ENCODE assay signal across 2 cellular contexts in the genomic region with DNA sequence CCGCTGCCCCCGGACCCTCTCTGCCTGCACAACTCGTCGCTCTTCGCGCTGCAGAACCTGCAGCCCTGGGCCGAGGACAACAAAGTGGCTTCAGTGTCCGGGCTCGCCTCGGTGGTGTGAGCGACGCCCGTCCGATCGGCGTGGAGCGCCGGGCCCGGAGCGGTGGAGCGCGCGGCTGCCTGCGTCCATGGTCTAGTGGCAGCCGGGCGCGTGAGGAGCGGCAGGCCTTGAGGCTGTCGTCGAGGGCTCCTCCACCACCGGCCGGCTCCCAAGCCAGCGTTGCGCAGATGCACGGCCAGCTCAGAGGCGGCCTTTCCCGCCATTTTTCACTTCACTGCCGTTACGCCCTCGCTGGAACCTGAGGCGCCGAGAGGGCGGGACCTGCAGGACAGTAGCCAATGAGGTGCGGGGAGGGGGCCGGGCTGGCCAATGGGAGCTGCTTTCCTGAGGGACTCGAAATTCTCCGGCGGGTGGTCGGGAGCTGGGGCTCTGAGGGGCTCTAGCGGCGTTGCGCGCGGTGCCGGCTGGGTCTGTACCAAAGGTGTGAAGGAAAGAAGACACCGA.
TF ChIP-seq lines count a peak whose summit lies in the region.

No MANE protein-coding gene starts in this region.

TF ChIP-seq in GM23338, 12 proteins besides CTCF, POLR2A, EP300 and RAD21:
- peak; percentile 71 for TF ChIP-seq EZH2phosphoT487 (IDR thresholded peaks at IDR 0.05; ENCODE audit: unreplicated experiment)
- no peak for TF ChIP-seq JUNB (IDR thresholded peaks at IDR 0.05; ENCODE audit: unreplicated experiment)
- TF ChIP-seq, protein P1, sequence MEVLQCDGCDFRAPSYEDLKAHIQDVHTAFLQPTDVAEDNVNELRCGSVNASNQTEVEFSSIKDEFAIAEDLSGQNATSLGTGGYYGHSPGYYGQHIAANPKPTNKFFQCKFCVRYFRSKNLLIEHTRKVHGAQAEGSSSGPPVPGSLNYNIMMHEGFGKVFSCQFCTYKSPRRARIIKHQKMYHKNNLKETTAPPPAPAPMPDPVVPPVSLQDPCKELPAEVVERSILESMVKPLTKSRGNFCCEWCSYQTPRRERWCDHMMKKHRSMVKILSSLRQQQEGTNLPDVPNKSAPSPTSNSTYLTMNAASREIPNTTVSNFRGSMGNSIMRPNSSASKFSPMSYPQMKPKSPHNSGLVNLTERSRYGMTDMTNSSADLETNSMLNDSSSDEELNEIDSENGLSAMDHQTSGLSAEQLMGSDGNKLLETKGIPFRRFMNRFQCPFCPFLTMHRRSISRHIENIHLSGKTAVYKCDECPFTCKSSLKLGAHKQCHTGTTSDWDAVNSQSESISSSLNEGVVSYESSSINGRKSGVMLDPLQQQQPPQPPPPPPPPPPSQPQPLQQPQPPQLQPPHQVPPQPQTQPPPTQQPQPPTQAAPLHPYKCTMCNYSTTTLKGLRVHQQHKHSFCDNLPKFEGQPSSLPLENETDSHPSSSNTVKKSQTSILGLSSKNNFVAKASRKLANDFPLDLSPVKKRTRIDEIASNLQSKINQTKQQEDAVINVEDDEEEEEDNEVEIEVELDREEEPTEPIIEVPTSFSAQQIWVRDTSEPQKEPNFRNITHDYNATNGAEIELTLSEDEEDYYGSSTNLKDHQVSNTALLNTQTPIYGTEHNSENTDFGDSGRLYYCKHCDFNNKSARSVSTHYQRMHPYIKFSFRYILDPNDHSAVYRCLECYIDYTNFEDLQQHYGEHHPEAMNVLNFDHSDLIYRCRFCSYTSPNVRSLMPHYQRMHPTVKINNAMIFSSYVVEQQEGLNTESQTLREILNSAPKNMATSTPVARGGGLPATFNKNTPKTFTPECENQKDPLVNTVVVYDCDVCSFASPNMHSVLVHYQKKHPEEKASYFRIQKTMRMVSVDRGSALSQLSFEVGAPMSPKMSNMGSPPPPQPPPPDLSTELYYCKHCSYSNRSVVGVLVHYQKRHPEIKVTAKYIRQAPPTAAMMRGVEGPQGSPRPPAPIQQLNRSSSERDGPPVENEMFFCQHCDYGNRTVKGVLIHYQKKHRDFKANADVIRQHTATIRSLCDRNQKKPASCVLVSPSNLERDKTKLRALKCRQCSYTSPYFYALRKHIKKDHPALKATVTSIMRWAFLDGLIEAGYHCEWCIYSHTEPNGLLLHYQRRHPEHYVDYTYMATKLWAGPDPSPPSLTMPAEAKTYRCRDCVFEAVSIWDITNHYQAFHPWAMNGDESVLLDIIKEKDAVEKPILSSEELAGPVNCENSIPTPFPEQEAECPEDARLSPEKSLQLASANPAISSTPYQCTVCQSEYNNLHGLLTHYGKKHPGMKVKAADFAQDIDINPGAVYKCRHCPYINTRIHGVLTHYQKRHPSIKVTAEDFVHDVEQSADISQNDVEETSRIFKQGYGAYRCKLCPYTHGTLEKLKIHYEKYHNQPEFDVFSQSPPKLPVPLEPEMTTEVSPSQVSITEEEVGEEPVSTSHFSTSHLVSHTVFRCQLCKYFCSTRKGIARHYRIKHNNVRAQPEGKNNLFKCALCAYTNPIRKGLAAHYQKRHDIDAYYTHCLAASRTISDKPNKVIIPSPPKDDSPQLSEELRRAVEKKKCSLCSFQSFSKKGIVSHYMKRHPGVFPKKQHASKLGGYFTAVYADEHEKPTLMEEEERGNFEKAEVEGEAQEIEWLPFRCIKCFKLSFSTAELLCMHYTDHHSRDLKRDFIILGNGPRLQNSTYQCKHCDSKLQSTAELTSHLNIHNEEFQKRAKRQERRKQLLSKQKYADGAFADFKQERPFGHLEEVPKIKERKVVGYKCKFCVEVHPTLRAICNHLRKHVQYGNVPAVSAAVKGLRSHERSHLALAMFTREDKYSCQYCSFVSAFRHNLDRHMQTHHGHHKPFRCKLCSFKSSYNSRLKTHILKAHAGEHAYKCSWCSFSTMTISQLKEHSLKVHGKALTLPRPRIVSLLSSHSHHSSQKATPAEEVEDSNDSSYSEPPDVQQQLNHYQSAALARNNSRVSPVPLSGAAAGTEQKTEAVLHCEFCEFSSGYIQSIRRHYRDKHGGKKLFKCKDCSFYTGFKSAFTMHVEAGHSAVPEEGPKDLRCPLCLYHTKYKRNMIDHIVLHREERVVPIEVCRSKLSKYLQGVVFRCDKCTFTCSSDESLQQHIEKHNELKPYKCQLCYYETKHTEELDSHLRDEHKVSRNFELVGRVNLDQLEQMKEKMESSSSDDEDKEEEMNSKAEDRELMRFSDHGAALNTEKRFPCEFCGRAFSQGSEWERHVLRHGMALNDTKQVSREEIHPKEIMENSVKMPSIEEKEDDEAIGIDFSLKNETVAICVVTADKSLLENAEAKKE (CRISPR knock-in tag; IDR thresholded peaks at IDR 0.05): no peak
- no peak for TF ChIP-seq ZNF331 (CRISPR knock-in tag; IDR thresholded peaks at IDR 0.05; ENCODE audit: low read depth)
- TF ChIP-seq ZNF114 (CRISPR knock-in tag; IDR thresholded peaks at IDR 0.05): no peak
- TF ChIP-seq CREB1 (CRISPR knock-in tag; IDR thresholded peaks at IDR 0.05; ENCODE audit: low read depth): peak; percentile 16; the same call in 1 of the 2 replicates

TF ChIP-seq in H1, 55 proteins besides CTCF, POLR2A, EP300 and RAD21:
- TF ChIP-seq BACH1 (IDR thresholded peaks at IDR 0.05; ENCODE audit: low read length) (no peak), BCL11A (IDR thresholded peaks at IDR 0.05; ENCODE audit: low read depth in 2 of 2, low read length in 2 of 2) (no peak), YY1 (IDR thresholded peaks at IDR 0.05; ENCODE audit: low read depth, low read length) (peak; percentile 24; the same call in 1 of the 2 replicates), RFX5 (IDR thresholded peaks at IDR 0.05; ENCODE audit: borderline replicate concordance, low read depth, low read length) (no peak), NRF1 (IDR thresholded peaks at IDR 0.05; ENCODE audit: low read depth, low read length) (no peak), EGR1 (IDR thresholded peaks at IDR 0.05; ENCODE audit: borderline replicate concordance, low read depth, low read length) (peak; percentile 26; the same call in 1 of the 2 replicates), TCF12 (IDR thresholded peaks at IDR 0.05; ENCODE audit: low read depth, low read length) (no peak), KDM4A (IDR thresholded peaks at IDR 0.05; ENCODE audit: low read depth, low read length, severe bottlenecking) (peak; percentile 99), RNF2 (IDR thresholded peaks at IDR 0.05; ENCODE audit: borderline replicate concordance, low read depth, low read length, missing control alignments, poor library complexity, severe bottlenecking) (peak; percentile 92), CHD1 (IDR thresholded peaks at IDR 0.05; ENCODE audit: low read depth, low read length) (no peak), CHD2 (IDR thresholded peaks at IDR 0.05; ENCODE audit: low read length) (peak; percentile 80), RBBP5 (IDR thresholded peaks at IDR 0.05; ENCODE audit: borderline replicate concordance, low read depth, low read length) (0 out of 2 replicates have a peak, but pooled peaks have one; percentile 1), BRCA1 (IDR thresholded peaks at IDR 0.05; ENCODE audit: low read depth, low read length) (no peak), EZH2 (IDR thresholded peaks at IDR 0.05; ENCODE audit: low read depth, low read length, severe bottlenecking) (peak; percentile 47), SP1 (IDR thresholded peaks at IDR 0.05; ENCODE audit: low read depth, low read length) (peak; percentile 94), KDM1A (IDR thresholded peaks at IDR 0.05; ENCODE audit: borderline replicate concordance, low read length) (no peak; the same call in 1 of the 2 replicates), POLR2AphosphoS5 (IDR thresholded peaks at IDR 0.05; ENCODE audit: low read depth, low read length) (no peak), TAF7 (optimal IDR thresholded peaks at IDR 0.05; ENCODE audit: borderline replicate concordance, low read depth, low read length) (no peak), TBP (IDR thresholded peaks at IDR 0.05; ENCODE audit: low read depth, low read length) (no peak), CBX8 (IDR thresholded peaks at IDR 0.05; ENCODE audit: borderline replicate concordance, low read depth, low read length) (no peak), GABPA (IDR thresholded peaks at IDR 0.05; ENCODE audit: borderline replicate concordance, insufficient read depth, low read length) (0 out of 2 replicates have a peak, but pooled peaks have one; percentile 11), SAP30 (IDR thresholded peaks at IDR 0.05; ENCODE audit: insufficient read depth, insufficient replicate concordance, low read length) (no peak), SP2 (IDR thresholded peaks at IDR 0.05; ENCODE audit: low read length) (peak; percentile 58), HDAC2 (IDR thresholded peaks at IDR 0.05; ENCODE audit: borderline replicate concordance in 1 of 2, low read depth in 2 of 2, low read length in 2 of 2) (peak in 1 of 2 experiments; percentile 91; a peak in 2 of 4 replicates), ZNF274 (IDR thresholded peaks at IDR 0.05; ENCODE audit: borderline replicate concordance, extremely low read depth, low read length) (no peak), MAFK (IDR thresholded peaks at IDR 0.05; ENCODE audit: low read depth, low read length) (no peak)
- TF ChIP-seq, protein P2, sequence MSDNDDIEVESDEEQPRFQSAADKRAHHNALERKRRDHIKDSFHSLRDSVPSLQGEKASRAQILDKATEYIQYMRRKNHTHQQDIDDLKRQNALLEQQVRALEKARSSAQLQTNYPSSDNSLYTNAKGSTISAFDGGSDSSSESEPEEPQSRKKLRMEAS (IDR thresholded peaks at IDR 0.05): peak; percentile 99
- TF ChIP-seq, protein P3, sequence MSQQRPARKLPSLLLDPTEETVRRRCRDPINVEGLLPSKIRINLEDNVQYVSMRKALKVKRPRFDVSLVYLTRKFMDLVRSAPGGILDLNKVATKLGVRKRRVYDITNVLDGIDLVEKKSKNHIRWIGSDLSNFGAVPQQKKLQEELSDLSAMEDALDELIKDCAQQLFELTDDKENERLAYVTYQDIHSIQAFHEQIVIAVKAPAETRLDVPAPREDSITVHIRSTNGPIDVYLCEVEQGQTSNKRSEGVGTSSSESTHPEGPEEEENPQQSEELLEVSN (IDR thresholded peaks at IDR 0.05): peak; percentile 100
- TF ChIP-seq, protein P4, sequence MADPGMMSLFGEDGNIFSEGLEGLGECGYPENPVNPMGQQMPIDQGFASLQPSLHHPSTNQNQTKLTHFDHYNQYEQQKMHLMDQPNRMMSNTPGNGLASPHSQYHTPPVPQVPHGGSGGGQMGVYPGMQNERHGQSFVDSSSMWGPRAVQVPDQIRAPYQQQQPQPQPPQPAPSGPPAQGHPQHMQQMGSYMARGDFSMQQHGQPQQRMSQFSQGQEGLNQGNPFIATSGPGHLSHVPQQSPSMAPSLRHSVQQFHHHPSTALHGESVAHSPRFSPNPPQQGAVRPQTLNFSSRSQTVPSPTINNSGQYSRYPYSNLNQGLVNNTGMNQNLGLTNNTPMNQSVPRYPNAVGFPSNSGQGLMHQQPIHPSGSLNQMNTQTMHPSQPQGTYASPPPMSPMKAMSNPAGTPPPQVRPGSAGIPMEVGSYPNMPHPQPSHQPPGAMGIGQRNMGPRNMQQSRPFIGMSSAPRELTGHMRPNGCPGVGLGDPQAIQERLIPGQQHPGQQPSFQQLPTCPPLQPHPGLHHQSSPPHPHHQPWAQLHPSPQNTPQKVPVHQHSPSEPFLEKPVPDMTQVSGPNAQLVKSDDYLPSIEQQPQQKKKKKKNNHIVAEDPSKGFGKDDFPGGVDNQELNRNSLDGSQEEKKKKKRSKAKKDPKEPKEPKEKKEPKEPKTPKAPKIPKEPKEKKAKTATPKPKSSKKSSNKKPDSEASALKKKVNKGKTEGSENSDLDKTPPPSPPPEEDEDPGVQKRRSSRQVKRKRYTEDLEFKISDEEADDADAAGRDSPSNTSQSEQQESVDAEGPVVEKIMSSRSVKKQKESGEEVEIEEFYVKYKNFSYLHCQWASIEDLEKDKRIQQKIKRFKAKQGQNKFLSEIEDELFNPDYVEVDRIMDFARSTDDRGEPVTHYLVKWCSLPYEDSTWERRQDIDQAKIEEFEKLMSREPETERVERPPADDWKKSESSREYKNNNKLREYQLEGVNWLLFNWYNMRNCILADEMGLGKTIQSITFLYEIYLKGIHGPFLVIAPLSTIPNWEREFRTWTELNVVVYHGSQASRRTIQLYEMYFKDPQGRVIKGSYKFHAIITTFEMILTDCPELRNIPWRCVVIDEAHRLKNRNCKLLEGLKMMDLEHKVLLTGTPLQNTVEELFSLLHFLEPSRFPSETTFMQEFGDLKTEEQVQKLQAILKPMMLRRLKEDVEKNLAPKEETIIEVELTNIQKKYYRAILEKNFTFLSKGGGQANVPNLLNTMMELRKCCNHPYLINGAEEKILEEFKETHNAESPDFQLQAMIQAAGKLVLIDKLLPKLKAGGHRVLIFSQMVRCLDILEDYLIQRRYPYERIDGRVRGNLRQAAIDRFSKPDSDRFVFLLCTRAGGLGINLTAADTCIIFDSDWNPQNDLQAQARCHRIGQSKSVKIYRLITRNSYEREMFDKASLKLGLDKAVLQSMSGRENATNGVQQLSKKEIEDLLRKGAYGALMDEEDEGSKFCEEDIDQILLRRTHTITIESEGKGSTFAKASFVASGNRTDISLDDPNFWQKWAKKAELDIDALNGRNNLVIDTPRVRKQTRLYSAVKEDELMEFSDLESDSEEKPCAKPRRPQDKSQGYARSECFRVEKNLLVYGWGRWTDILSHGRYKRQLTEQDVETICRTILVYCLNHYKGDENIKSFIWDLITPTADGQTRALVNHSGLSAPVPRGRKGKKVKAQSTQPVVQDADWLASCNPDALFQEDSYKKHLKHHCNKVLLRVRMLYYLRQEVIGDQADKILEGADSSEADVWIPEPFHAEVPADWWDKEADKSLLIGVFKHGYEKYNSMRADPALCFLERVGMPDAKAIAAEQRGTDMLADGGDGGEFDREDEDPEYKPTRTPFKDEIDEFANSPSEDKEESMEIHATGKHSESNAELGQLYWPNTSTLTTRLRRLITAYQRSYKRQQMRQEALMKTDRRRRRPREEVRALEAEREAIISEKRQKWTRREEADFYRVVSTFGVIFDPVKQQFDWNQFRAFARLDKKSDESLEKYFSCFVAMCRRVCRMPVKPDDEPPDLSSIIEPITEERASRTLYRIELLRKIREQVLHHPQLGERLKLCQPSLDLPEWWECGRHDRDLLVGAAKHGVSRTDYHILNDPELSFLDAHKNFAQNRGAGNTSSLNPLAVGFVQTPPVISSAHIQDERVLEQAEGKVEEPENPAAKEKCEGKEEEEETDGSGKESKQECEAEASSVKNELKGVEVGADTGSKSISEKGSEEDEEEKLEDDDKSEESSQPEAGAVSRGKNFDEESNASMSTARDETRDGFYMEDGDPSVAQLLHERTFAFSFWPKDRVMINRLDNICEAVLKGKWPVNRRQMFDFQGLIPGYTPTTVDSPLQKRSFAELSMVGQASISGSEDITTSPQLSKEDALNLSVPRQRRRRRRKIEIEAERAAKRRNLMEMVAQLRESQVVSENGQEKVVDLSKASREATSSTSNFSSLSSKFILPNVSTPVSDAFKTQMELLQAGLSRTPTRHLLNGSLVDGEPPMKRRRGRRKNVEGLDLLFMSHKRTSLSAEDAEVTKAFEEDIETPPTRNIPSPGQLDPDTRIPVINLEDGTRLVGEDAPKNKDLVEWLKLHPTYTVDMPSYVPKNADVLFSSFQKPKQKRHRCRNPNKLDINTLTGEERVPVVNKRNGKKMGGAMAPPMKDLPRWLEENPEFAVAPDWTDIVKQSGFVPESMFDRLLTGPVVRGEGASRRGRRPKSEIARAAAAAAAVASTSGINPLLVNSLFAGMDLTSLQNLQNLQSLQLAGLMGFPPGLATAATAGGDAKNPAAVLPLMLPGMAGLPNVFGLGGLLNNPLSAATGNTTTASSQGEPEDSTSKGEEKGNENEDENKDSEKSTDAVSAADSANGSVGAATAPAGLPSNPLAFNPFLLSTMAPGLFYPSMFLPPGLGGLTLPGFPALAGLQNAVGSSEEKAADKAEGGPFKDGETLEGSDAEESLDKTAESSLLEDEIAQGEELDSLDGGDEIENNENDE (IDR thresholded peaks at IDR 0.05; ENCODE audit: insufficient replicate concordance, low read length): no peak
